Comparison of ENCODE assay signal across 1 cellular context in the genomic region with DNA sequence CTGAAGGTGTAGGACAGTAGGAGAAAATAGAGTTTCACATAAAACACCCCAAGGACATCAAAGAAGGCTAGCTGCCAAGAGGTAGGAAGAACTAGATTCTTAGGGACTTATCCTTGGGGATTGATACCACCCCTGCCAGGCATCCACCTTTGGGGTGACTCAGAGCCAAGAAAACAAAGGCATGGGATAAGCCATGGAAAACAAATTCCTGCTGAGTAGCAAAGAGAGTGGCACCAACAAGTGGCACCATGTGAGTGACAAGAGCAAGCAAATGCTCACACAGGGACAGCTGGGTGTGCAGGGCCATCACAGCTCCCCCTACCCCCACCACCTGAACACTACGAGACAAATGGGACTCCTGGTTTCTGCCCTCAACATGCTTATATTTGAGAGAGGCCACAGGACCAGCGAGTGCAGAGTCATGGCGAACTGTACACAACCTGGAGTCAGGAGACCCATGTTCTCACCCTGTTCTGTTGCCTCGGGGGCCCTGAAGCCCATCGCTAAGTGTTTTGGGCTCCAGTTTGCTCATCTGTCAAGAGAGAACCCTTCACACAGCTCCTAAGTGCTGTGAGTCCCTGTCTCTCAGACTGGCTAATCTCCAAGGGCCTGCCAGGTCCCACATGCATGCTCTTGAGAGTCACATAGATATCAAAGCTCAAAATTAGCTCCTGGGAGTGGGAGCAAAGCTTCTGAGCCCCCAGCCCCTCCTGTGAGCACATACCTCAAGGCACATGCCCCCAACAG.
TF ChIP-seq lines count a peak whose summit lies in the region.

No MANE protein-coding gene starts in this region.

TF ChIP-seq in SK-N-SH, 30 proteins besides CTCF, POLR2A, EP300 and RAD21 (continued from another document):
- TF ChIP-seq, protein P1, sequence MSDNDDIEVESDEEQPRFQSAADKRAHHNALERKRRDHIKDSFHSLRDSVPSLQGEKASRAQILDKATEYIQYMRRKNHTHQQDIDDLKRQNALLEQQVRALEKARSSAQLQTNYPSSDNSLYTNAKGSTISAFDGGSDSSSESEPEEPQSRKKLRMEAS (IDR thresholded peaks at IDR 0.05; ENCODE audit: low read depth): no peak
- TF ChIP-seq TEAD4 (IDR thresholded peaks at IDR 0.05; ENCODE audit: borderline replicate concordance, insufficient read depth): no peak
- TF ChIP-seq NRF1 (IDR thresholded peaks at IDR 0.05; ENCODE audit: low read depth, low read length): no peak
- TF ChIP-seq, protein P2, sequence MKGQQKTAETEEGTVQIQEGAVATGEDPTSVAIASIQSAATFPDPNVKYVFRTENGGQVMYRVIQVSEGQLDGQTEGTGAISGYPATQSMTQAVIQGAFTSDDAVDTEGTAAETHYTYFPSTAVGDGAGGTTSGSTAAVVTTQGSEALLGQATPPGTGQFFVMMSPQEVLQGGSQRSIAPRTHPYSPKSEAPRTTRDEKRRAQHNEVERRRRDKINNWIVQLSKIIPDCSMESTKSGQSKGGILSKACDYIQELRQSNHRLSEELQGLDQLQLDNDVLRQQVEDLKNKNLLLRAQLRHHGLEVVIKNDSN (IDR thresholded peaks at IDR 0.05; ENCODE audit: borderline replicate concordance, low read depth): no peak
- no peak for TF ChIP-seq TCF12 (IDR thresholded peaks at IDR 0.05)
- no peak for TF ChIP-seq MXI1 (IDR thresholded peaks at IDR 0.05; ENCODE audit: low read depth, low read length)
- TF ChIP-seq RXRA (IDR thresholded peaks at IDR 0.05; ENCODE audit: borderline replicate concordance, low read depth): no peak
- TF ChIP-seq FOSL2 (IDR thresholded peaks at IDR 0.05; ENCODE audit: borderline replicate concordance, low read depth): no peak
- TF ChIP-seq EZH2phosphoT487 (IDR thresholded peaks at IDR 0.05; ENCODE audit: borderline replicate concordance, low read depth): no peak
